Comparison of ENCODE assay signal across 1 cellular context in genomic region chr6:134529921-134530320, GRCh38.
TF ChIP-seq lines count a peak whose summit lies in the region.

No MANE protein-coding gene starts in this region.

TF ChIP-seq in GM23338, 12 proteins besides CTCF, POLR2A, EP300 and RAD21 (continued from another document):
- TF ChIP-seq ETS1 (IDR thresholded peaks at IDR 0.05) (no peak), JUNB (IDR thresholded peaks at IDR 0.05; ENCODE audit: unreplicated experiment) (no peak), CREB1 (CRISPR knock-in tag; IDR thresholded peaks at IDR 0.05; ENCODE audit: low read depth) (no peak), POLR2AphosphoS5 (IDR thresholded peaks at IDR 0.05; ENCODE audit: low read depth) (no peak)
TF ChIP-seq in GM23338: peak in this region for 0.
